ENCODE assay signal across 8 cellular contexts in genomic region chr18:59308201-59309014, GRCh38. TPM values are rescaled to one million over a fixed set of nuclear protein-coding genes. Genes with fewer than 3 reads are reported as not detected.
A peak's percentile ranks its signal among the peaks of the same experiment; 100 is the strongest.
DNase-seq lines count a peak whose midpoint lies in the region; ATAC-seq, FAIRE-seq and TF ChIP-seq lines count a peak whose summit lies in the region.

No MANE protein-coding gene starts in this region.

- H3K27me3 Mint-ChIP-seq in activated naive CD4-positive, alpha-beta T cell treated with anti-CD3 and anti-CD28 coated beads, Interleukin-2, amount 50 U/mL, for 24 hours: peaks cover 35% of the 10 kb centered on the region

- TF ChIP-seq RAD21 in SK-N-SH (IDR thresholded peaks at IDR 0.05; ENCODE audit: low read length): peak; percentile 71

- H3K9me3 Mint-ChIP-seq in activated naive CD4-positive, alpha-beta T cell treated with anti-CD3 and anti-CD28 coated beads, Interleukin-2, amount 50 U/mL, for 24 hours: no peaks in the 10 kb centered on the region

- peak; percentile 81 to 96 for ATAC-seq in upper lobe of left lung (ENCODE audit: low FRiP score in 2 of 2)

- H3K27ac ChIP-seq in DOHH2 (ENCODE audit: low read depth, low read length) (no peak overlapping the region), SK-N-SH (ENCODE audit: low read depth in 2 of 2, low read length in 1 of 2) (no peak overlapping the region), cardiac muscle cell (no peak overlapping the region), upper lobe of left lung (no peak overlapping the region)

- no peaks in the 10 kb centered on the region for H3K36me3 Mint-ChIP-seq in activated naive CD4-positive, alpha-beta T cell treated with anti-CD3 and anti-CD28 coated beads, Interleukin-2, amount 50 U/mL, for 24 hours

- H3K36me3 ChIP-seq in DOHH2 (ENCODE audit: control insufficient read depth, low read length): no peaks in the 10 kb centered on the region
- no peaks in the 10 kb centered on the region for H3K36me3 ChIP-seq in SK-N-SH (replicated peaks in 1 of 2; ENCODE audit: control insufficient read depth in 1 of 2, insufficient read depth in 2 of 2, low read length in 1 of 2)
- H3K36me3 ChIP-seq in cardiac muscle cell: no peaks in the 10 kb centered on the region
- H3K36me3 ChIP-seq in upper lobe of left lung: no peaks in the 10 kb centered on the region

- no peak for TF ChIP-seq EP300 in SK-N-SH (IDR thresholded peaks at IDR 0.05; ENCODE audit: borderline replicate concordance in 1 of 2, low read depth in 1 of 2, low read length in 1 of 2)
- no peak for TF ChIP-seq EP300 in upper lobe of left lung (IDR thresholded peaks at IDR 0.05)

- H3F3A ChIP-seq in DOHH2 (ENCODE audit: control insufficient read depth, insufficient read depth): no peaks in the 10 kb centered on the region
- H3F3A ChIP-seq in SK-N-SH (replicated peaks; ENCODE audit: insufficient read depth): no peaks in the 10 kb centered on the region

- peaks cover 35% of the 10 kb centered on the region for H3K27me3 ChIP-seq in DOHH2 (ENCODE audit: control insufficient read depth, low read length)
- H3K27me3 ChIP-seq in SK-N-SH (ENCODE audit: insufficient read depth): peaks cover 31% of the 10 kb centered on the region; the same call in 1 of the 2 replicates
- H3K27me3 ChIP-seq in cardiac muscle cell: peaks cover 65% of the 10 kb centered on the region
- H3K27me3 ChIP-seq in upper lobe of left lung: no peaks in the 10 kb centered on the region

- H3K27ac Mint-ChIP-seq in activated naive CD4-positive, alpha-beta T cell treated with anti-CD3 and anti-CD28 coated beads, Interleukin-2, amount 50 U/mL, for 24 hours: no peak overlapping the region

- 3% methylated on average over 28 of the region's 47 CpGs for WGBS in SK-N-SH (ENCODE audit: low lambda C conversion rate)
- 2 to 5% methylated on average over 40 to 42 of the region's 47 CpGs for WGBS in upper lobe of left lung, 2 donors

- H3K4me1 Mint-ChIP-seq in activated naive CD4-positive, alpha-beta T cell treated with anti-CD3 and anti-CD28 coated beads, Interleukin-2, amount 50 U/mL, for 24 hours: no peaks in the 10 kb centered on the region

- POLR2A ChIA-PET in SK-N-SH (lab: Yijun Ruan, JAX): interaction anchor here (0.6 kb wide), 1 partner anchor 147 kb away, joined by 4 read pairs; no protein-coding TSS in a partner anchor

- no peaks in the 10 kb centered on the region for H3K9me2 ChIP-seq in DOHH2 (replicated peaks; ENCODE audit: control insufficient read depth, low read length)
- no peaks in the 10 kb centered on the region for H3K9me2 ChIP-seq in SK-N-SH

- H3K9me3 ChIP-seq in DOHH2 (ENCODE audit: control insufficient read depth, insufficient read depth, low read length): no peaks in the 10 kb centered on the region
- H3K9me3 ChIP-seq in SK-N-SH: no peaks in the 10 kb centered on the region
- no peaks in the 10 kb centered on the region for H3K9me3 ChIP-seq in cardiac muscle cell (ENCODE audit: low read depth)
- no peaks in the 10 kb centered on the region for H3K9me3 ChIP-seq in upper lobe of left lung

- DNase-seq in H54 (ENCODE audit: insufficient read length, low spot score) (peak; percentile 48), M059J (ENCODE audit: low read depth) (peak; percentile 70), SK-N-SH (peak; percentile 92), cardiac muscle cell (ENCODE audit: low read depth in 1 of 2, low spot score in 1 of 2) (peak; percentile 76 to 87), posterior cingulate gyrus (peak; percentile 20 to 94 (median 68)), upper lobe of left lung (peak; percentile 66 to 96)

- no peak overlapping the region for H3K9ac ChIP-seq in SK-N-SH

- H3K4me3 ChIP-seq in DOHH2 (ENCODE audit: low read length): peak overlapping the region; percentile 46
- peak overlapping the region; percentile 36 to 65 for H3K4me3 ChIP-seq in SK-N-SH (ENCODE audit: low read depth in 2 of 2, low read length in 1 of 2)
- H3K4me3 ChIP-seq in cardiac muscle cell: peak overlapping the region; percentile 18
- peak overlapping the region in 3 of 4 donors; percentile 19 to 40 (median 30) for H3K4me3 ChIP-seq in upper lobe of left lung

- H3K79me2 ChIP-seq in DOHH2 (ENCODE audit: control insufficient read depth, low read length) (no peaks in the 10 kb centered on the region), SK-N-SH (ENCODE audit: insufficient read depth) (no peaks in the 10 kb centered on the region)

- no peaks in the 10 kb centered on the region for H3K4me1 ChIP-seq in DOHH2 (ENCODE audit: control insufficient read depth, low read length)
- peaks cover 0 to 3% of the 10 kb centered on the region in 2 experiments; a peak in 1 of 4 replicates for H3K4me1 ChIP-seq in SK-N-SH (ENCODE audit: control insufficient read depth in 1 of 2, insufficient read depth in 2 of 2, low read depth in 1 of 2, low read length in 1 of 2)
- H3K4me1 ChIP-seq in cardiac muscle cell (ENCODE audit: low read depth): no peaks in the 10 kb centered on the region
- H3K4me1 ChIP-seq in upper lobe of left lung: peaks cover 3 to 11% (median 7%) of the 10 kb centered on the region in 4 donors

- H3K4me2 ChIP-seq in DOHH2 (ENCODE audit: low read length) (peak overlapping the region; percentile 56), SK-N-SH (peak overlapping the region; percentile 89)

- CTCF ChIA-PET in SK-N-SH (lab: Yijun Ruan, JAX): interaction anchor here (0.5 to 7.7 kb wide), 62 partner anchors 8 to 660 kb away, joined by 3 to 168 read pairs (median 4); partner anchors contain the start of genes CPLX4, GRP, LMAN1 and RAX

- H4K20me1 ChIP-seq in DOHH2 (ENCODE audit: control insufficient read depth, insufficient read depth, low read depth, low read length): no peaks in the 10 kb centered on the region
- H4K20me1 ChIP-seq in SK-N-SH (ENCODE audit: insufficient read depth): no peaks in the 10 kb centered on the region

- FAIRE-seq in H54 (lab: Jason Lieb, UNC): no peak

- TF ChIP-seq CTCF in DOHH2 (IDR thresholded peaks at IDR 0.05; ENCODE audit: low read depth, low read length, poor library complexity, severe bottlenecking): peak; percentile 91
- peak; percentile 95 for TF ChIP-seq CTCF in SK-N-SH (IDR thresholded peaks at IDR 0.05)
- TF ChIP-seq CTCF in cardiac muscle cell (IDR thresholded peaks at IDR 0.05; ENCODE audit: low read depth, low read length): peak; percentile 91
- TF ChIP-seq CTCF in upper lobe of left lung (IDR thresholded peaks at IDR 0.05): peak; percentile 64 to 81 (median 68)

- intact Hi-C loops in posterior cingulate gyrus (cut with DNase I): loop anchor here (2.0 to 5.0 kb wide), 2 partner anchors 60 to 94 kb away; no protein-coding TSS in a partner anchor

- H2AFZ ChIP-seq in SK-N-SH (ENCODE audit: low read depth): peak overlapping the region; percentile 55; the same call in 1 of the 2 replicates

- H3K4me3 Mint-ChIP-seq in activated naive CD4-positive, alpha-beta T cell treated with anti-CD3 and anti-CD28 coated beads, Interleukin-2, amount 50 U/mL, for 24 hours: peak overlapping the region; percentile 52

- TF ChIP-seq POLR2A in H54 (IDR thresholded peaks at IDR 0.05; ENCODE audit: low read depth, low read length) (no peak), upper lobe of left lung (IDR thresholded peaks at IDR 0.05) (no peak)

TF ChIP-seq in SK-N-SH, 30 proteins besides CTCF, POLR2A, EP300 and RAD21 (continues in another document):
- TF ChIP-seq SMC3 (IDR thresholded peaks at IDR 0.05; ENCODE audit: low read depth, low read length): peak; percentile 88
- TF ChIP-seq FOXJ3 (CRISPR knock-in tag; IDR thresholded peaks at IDR 0.05): no peak
- no peak for TF ChIP-seq GATA2 (CRISPR knock-in tag; IDR thresholded peaks at IDR 0.05)
- no peak for TF ChIP-seq ELF1 (IDR thresholded peaks at IDR 0.05)
- no peak for TF ChIP-seq MEF2A (IDR thresholded peaks at IDR 0.05; ENCODE audit: borderline replicate concordance, low read depth)
- TF ChIP-seq, protein P1, sequence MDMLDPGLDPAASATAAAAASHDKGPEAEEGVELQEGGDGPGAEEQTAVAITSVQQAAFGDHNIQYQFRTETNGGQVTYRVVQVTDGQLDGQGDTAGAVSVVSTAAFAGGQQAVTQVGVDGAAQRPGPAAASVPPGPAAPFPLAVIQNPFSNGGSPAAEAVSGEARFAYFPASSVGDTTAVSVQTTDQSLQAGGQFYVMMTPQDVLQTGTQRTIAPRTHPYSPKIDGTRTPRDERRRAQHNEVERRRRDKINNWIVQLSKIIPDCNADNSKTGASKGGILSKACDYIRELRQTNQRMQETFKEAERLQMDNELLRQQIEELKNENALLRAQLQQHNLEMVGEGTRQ (IDR thresholded peaks at IDR 0.05; ENCODE audit: borderline replicate concordance, low read depth, low read length): no peak
- TF ChIP-seq TCF12 (IDR thresholded peaks at IDR 0.05): no peak

RNA-seq across cellular contexts. Expression of gene CPLX4, which starts 10.0 kb away (rescaled TPM):
- total RNA-seq in M059J (2014; rRNA removed; shearing (Covaris generic)): not detected in 2 replicates
- not detected in 2 replicates for polyA plus RNA-seq in SK-N-SH (2012; rRNA removed)
- polyA plus RNA-seq in SK-N-SH (2012; cell fraction: cytosol; rRNA removed): not detected in 2 replicates
- polyA plus RNA-seq in SK-N-SH (2012; cell fraction: nucleus; rRNA removed): not detected in 2 replicates
- not detected in 2 replicates for total RNA-seq in cardiac muscle cell
- not detected in 2 replicates for polyA plus RNA-seq in cardiac muscle cell
- not detected for total RNA-seq in upper lobe of left lung

RNA-seq across cellular contexts. Expression of gene RAX, which starts 35.2 kb away (rescaled TPM):
- not detected in 2 replicates for total RNA-seq in M059J (2014; rRNA removed; shearing (Covaris generic))
- not detected in 2 replicates for polyA plus RNA-seq in SK-N-SH (2012; rRNA removed)
- not detected in 2 replicates for polyA plus RNA-seq in SK-N-SH (2012; cell fraction: cytosol; rRNA removed)
- not detected in 2 replicates for polyA plus RNA-seq in SK-N-SH (2012; cell fraction: nucleus; rRNA removed)
- 0.06 TPM in 1 of 2 replicates, not detected in the other for total RNA-seq in cardiac muscle cell
- polyA plus RNA-seq in cardiac muscle cell: 0.12 and 0.21 TPM in 2 replicates
- not detected for total RNA-seq in upper lobe of left lung

RNA-seq across cellular contexts. Expression of gene LMAN1, which starts 50.7 kb away (rescaled TPM):
- total RNA-seq in M059J (2014; rRNA removed; shearing (Covaris generic)): 229 and 276 TPM in 2 replicates
- 43.4 and 56.5 TPM in 2 replicates for polyA plus RNA-seq in SK-N-SH (2012; rRNA removed)
- polyA plus RNA-seq in SK-N-SH (2012; cell fraction: cytosol; rRNA removed): 53.7 and 54.8 TPM in 2 replicates
- 41.3 and 49.7 TPM in 2 replicates for polyA plus RNA-seq in SK-N-SH (2012; cell fraction: nucleus; rRNA removed)
- total RNA-seq in cardiac muscle cell: 65.5 and 68.1 TPM in 2 replicates
- 51.3 and 56.4 TPM in 2 replicates for polyA plus RNA-seq in cardiac muscle cell
- total RNA-seq in upper lobe of left lung: 100 to 1,000 TPM in 1 of 6 donors, 10 to 100 TPM in 5; 47.5 to 159 (median 60.7) TPM
